Comparison of ENCODE assay signal across 12 cellular contexts in the genomic region with DNA sequence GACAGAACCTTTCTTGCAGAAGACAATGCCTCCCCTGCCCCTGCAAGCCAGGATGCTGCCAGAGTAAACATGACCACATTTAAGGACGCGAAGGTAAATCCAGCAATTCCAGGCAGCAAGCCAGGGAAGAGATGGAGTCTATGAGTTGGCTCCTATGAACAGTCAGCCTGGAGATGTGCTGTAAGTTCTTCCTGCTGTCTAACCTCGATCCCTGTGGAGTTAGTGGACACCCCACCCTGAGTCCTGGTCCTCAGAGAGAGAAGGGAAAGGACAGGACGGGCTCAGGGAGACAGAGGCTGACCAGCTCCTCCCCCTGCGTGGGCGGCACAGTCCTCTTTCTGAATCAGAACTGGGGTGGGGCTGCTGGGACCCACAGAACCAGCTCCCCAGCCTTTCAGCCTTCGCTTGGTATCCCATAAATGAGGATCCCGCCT. TPM values are rescaled to one million over a fixed set of nuclear protein-coding genes. Genes with fewer than 3 reads are reported as not detected.
DNase-seq lines count a peak whose midpoint lies in the region; ATAC-seq and TF ChIP-seq lines count a peak whose summit lies in the region.
"Had no signal": no experiment of that assay in that cellular context is flagged by ENCODE, and none has a peak within 500 bp of the region (broad histone marks: within the 10 kb centered on the region; RNA-seq: fewer than 3 reads in every experiment).

No MANE protein-coding gene starts in this region.

- 0 out of 2 replicates have a peak overlapping the region, but pooled peaks have one; percentile 19 for H3K4me3 ChIP-seq in LNCaP clone FGC (ENCODE audit: low read depth, low read length)
- H3K4me3 ChIP-seq in astrocyte of the cerebellum (ENCODE audit: low read depth, low read length), result no peak overlapping the region
- no peak overlapping the region for H3K4me3 ChIP-seq in skeletal muscle satellite cell (ENCODE audit: low read length)
- H3K4me3 ChIP-seq: cardiac muscle cell had no signal

- peaks cover 42% of the 10 kb centered on the region for H3K36me3 ChIP-seq in skeletal muscle satellite cell (ENCODE audit: insufficient read depth, low read length)
- H3K36me3 ChIP-seq: cardiac muscle cell had no signal

- no peaks in the 10 kb centered on the region for H3K9me3 ChIP-seq in skeletal muscle satellite cell (replicated peaks; ENCODE audit: low read length)

- no peak for ATAC-seq in GM18517 (IDR thresholded peaks at IDR 0.05; ENCODE audit: unreplicated experiment)
- ATAC-seq: stimulated activated naive CD8-positive, alpha-beta T cell treated with anti-CD3 and anti-CD28 coated beads, Interleukin-15, amount 100 ng/mL, for 72 hours had no signal

- TF ChIP-seq CTCF in LNCaP clone FGC (IDR thresholded peaks at IDR 0.05; ENCODE audit: control insufficient read depth, extremely low read depth, insufficient read depth) (no peak), astrocyte of the cerebellum (IDR thresholded peaks at IDR 0.05; ENCODE audit: low read depth, low read length, missing control alignments) (no peak)

- no peaks in the 10 kb centered on the region for H3K27me3 ChIP-seq in skeletal muscle satellite cell (ENCODE audit: control insufficient read depth, insufficient read depth, low read length)
- H3K27me3 ChIP-seq: cardiac muscle cell had no signal

- peak overlapping the region; percentile 1 for H3K9ac ChIP-seq in skeletal muscle satellite cell (ENCODE audit: low read depth, low read length)

- H3K4me1 ChIP-seq in skeletal muscle satellite cell (ENCODE audit: control insufficient read depth, insufficient read depth, low read length), result peaks cover 59% of the 10 kb centered on the region

- peak; percentile 92 for DNase-seq in LNCaP clone FGC (ENCODE audit: low read depth)
- peak; percentile 86 for DNase-seq in astrocyte of the cerebellum (ENCODE audit: low read depth)
- DNase-seq in fibroblast of the conjunctiva (ENCODE audit: low read depth), result peak; percentile 59
- DNase-seq in stimulated activated CD4-positive, alpha-beta T cell treated with anti-CD3 and anti-CD28 coated beads, Interleukin-4, amount 100 ng/mL, for 24 hours, result no peak
- DNase-seq in activated CD4-positive, alpha-beta T cell treated with anti-CD3 and anti-CD28 coated beads for 4 hours, result no peak
- no peak for DNase-seq in Ammon's horn (ENCODE audit: low spot score)
- DNase-seq: NCI-H1105; stimulated activated naive CD8-positive, alpha-beta T cell treated with anti-CD3 and anti-CD28 coated beads, Interleukin-15, amount 100 ng/mL, for 72 hours; T-helper 9 cell had no signal

- in situ Hi-C loops in astrocyte of the cerebellum (cut with HindIII; ENCODE audit: low sequenced_read_pairs), result no loop called here

- peak overlapping the region; percentile 59 for H3K4me2 ChIP-seq in skeletal muscle satellite cell (ENCODE audit: low read length)

RNA-seq across cellular contexts. Expression of a gene that starts 24.9 kb away (rescaled TPM):
- total RNA-seq in skeletal muscle satellite cell (2012; rRNA removed), result 36.2 and 40.2 TPM in 2 replicates

RNA-seq across cellular contexts. Expression of a gene that starts 25.2 kb away (rescaled TPM):
- 0.25 TPM in 1 of 2 replicates, not detected in the other for total RNA-seq in skeletal muscle satellite cell (2012; rRNA removed)
- total RNA-seq: cardiac muscle cell had no signal

Comparison
In these comparisons a context has a peak if more than half of its experiments do, and no peak if none do; other contexts are left out.
1. DNase-seq: peak in LNCaP clone FGC (single experiment), astrocyte of the cerebellum (single experiment) and fibroblast of the conjunctiva (single experiment); none in stimulated activated CD4-positive, alpha-beta T cell treated with anti-CD3 and anti-CD28 coated beads, Interleukin-4, amount 100 ng/mL, for 24 hours (single experiment), activated CD4-positive, alpha-beta T cell treated with anti-CD3 and anti-CD28 coated beads for 4 hours (0 of 2) and Ammon's horn (single experiment).